Comparison of ENCODE assay signal across 24 cellular contexts in genomic region chr4:137361756-137362470, GRCh38.
"Had no signal": no experiment of that assay in that cellular context is flagged by ENCODE, and none has a peak within 500 bp of the region (broad histone marks: within the 10 kb centered on the region; RNA-seq: fewer than 3 reads in every experiment).

No MANE protein-coding gene starts in this region.

- H3K4me2 ChIP-seq: neural progenitor cell had no signal

- H3K9ac ChIP-seq: neural progenitor cell had no signal

- H3K9me3 ChIP-seq: gastrocnemius medialis, heart left ventricle, ovary, psoas muscle, transverse colon, uterus had no signal

- H3K4me1 ChIP-seq: gastrocnemius medialis, neural progenitor cell, psoas muscle had no signal

- H3K4me1 Mint-ChIP-seq: activated CD4-positive, alpha-beta T cell treated with anti-CD3 and anti-CD28 coated beads, Interleukin-2, amount 10 ng/mL, durations not matched to agents 7 days and 5 days; central memory CD8-positive, alpha-beta T cell; naive B cell had no signal

- FAIRE-seq: endothelial cell of umbilical vein had no signal

- H3K36me3 ChIP-seq: gastrocnemius medialis, heart left ventricle, neural progenitor cell, ovary, transverse colon, uterus had no signal

- H3K36me3 Mint-ChIP-seq: naive B cell, neural progenitor cell had no signal

- H3K27ac ChIP-seq: gastrocnemius medialis, neural progenitor cell, ovary, psoas muscle, transverse colon had no signal

- H3K4me3 ChIP-seq: gastrocnemius medialis, heart left ventricle, lung, neural progenitor cell, ovary, psoas muscle, skin epidermis, transverse colon, uterus had no signal

- ATAC-seq: activated CD4-positive, CD25-positive, alpha-beta regulatory T cell treated with anti-CD3 and anti-CD28 coated beads, Interleukin-2, amount 50 U/mL, for 24 hours; activated CD8-positive, alpha-beta T cell treated with anti-CD3 and anti-CD28 coated beads, Interleukin-2, amount 10 ng/mL, durations not matched to agents 7 days and 5 days; gastrocnemius medialis; heart left ventricle; left lobe of liver; psoas muscle; right cardiac atrium had no signal

- H3K27me3 ChIP-seq: gastrocnemius medialis, heart left ventricle, neural progenitor cell, ovary, transverse colon, uterus had no signal

- H3K27me3 Mint-ChIP-seq: activated CD4-positive, alpha-beta T cell treated with anti-CD3 and anti-CD28 coated beads, Interleukin-2, amount 10 ng/mL, durations not matched to agents 7 days and 5 days; activated T-cell treated with anti-CD3 and anti-CD28 coated beads, Interleukin-2, amount 50 U/mL, for 24 hours; central memory CD8-positive, alpha-beta T cell; naive B cell; stimulated activated naive CD8-positive, alpha-beta T cell treated with anti-CD3 and anti-CD28 coated beads, Interleukin-15, Interleukin-2, amounts not matched to agents 100 ng/mL and 50 ng/mL, for 24 hours had no signal

- H3K9me3 Mint-ChIP-seq: activated CD4-positive, alpha-beta T cell treated with anti-CD3 and anti-CD28 coated beads, Interleukin-2, amount 10 ng/mL, durations not matched to agents 7 days and 5 days; neural progenitor cell; T-helper 1 cell treated with Interleukin-12 subunit alpha and Interleukin-12 subunit beta and Interleukin-4 antibody, amounts not matched to agents 30 μg/mL and 1 μg/mL, for 36 hours had no signal

- DNase-seq: activated CD4-positive, alpha-beta T cell treated with anti-CD3 and anti-CD28 coated beads, Interleukin-2, amount 10 ng/mL, durations not matched to agents 7 days and 5 days; activated CD8-positive, alpha-beta T cell treated with anti-CD3 and anti-CD28 coated beads, Interleukin-2, amount 10 ng/mL, durations not matched to agents 7 days and 5 days; activated naive CD4-positive, alpha-beta T cell treated with anti-CD3 and anti-CD28 coated beads for 36 hours; activated T-cell treated with anti-CD3 and anti-CD28 coated beads, Interleukin-2, amount 50 U/mL, for 24 hours; anterior cingulate cortex; effector CD8-positive, alpha-beta T cell; gastrocnemius medialis; heart left ventricle; kidney; naive B cell; ovary; psoas muscle; right cardiac atrium; transverse colon; uterus had no signal

- H3K4me3 Mint-ChIP-seq: activated CD4-positive, alpha-beta T cell treated with anti-CD3 and anti-CD28 coated beads, Interleukin-2, amount 10 ng/mL, durations not matched to agents 7 days and 5 days; activated CD8-positive, alpha-beta T cell treated with anti-CD3 and anti-CD28 coated beads, Interleukin-2, amount 10 ng/mL, durations not matched to agents 7 days and 5 days; activated naive CD4-positive, alpha-beta T cell treated with anti-CD3 and anti-CD28 coated beads for 36 hours; activated T-cell treated with anti-CD3 and anti-CD28 coated beads, Interleukin-2, amount 50 U/mL, for 24 hours; central memory CD8-positive, alpha-beta T cell; naive B cell; neural progenitor cell; stimulated activated naive CD8-positive, alpha-beta T cell treated with anti-CD3 and anti-CD28 coated beads, Interleukin-15, Interleukin-2, amounts not matched to agents 100 ng/mL and 50 ng/mL, for 24 hours; T-helper 1 cell treated with Interleukin-12 subunit alpha and Interleukin-12 subunit beta and Interleukin-4 antibody, amounts not matched to agents 30 μg/mL and 1 μg/mL, for 36 hours had no signal

- H3K27ac Mint-ChIP-seq: activated CD4-positive, alpha-beta T cell treated with anti-CD3 and anti-CD28 coated beads, Interleukin-2, amount 10 ng/mL, durations not matched to agents 7 days and 5 days; activated CD8-positive, alpha-beta T cell treated with anti-CD3 and anti-CD28 coated beads, Interleukin-2, amount 10 ng/mL, durations not matched to agents 7 days and 5 days; activated naive CD4-positive, alpha-beta T cell treated with anti-CD3 and anti-CD28 coated beads for 36 hours; activated T-cell treated with anti-CD3 and anti-CD28 coated beads, Interleukin-2, amount 50 U/mL, for 24 hours; naive B cell; neural progenitor cell; stimulated activated naive CD8-positive, alpha-beta T cell treated with anti-CD3 and anti-CD28 coated beads, Interleukin-15, Interleukin-2, amounts not matched to agents 100 ng/mL and 50 ng/mL, for 24 hours; T-helper 1 cell treated with Interleukin-12 subunit alpha and Interleukin-12 subunit beta and Interleukin-4 antibody, amounts not matched to agents 30 μg/mL and 1 μg/mL, for 36 hours had no signal
